Comparison of ENCODE assay signal across 8 cellular contexts in genomic region chr1:33634806-33635205, GRCh38.
A peak's percentile ranks its signal among the peaks of the same experiment; 100 is the strongest.
DNase-seq lines count a peak whose midpoint lies in the region; ATAC-seq and TF ChIP-seq lines count a peak whose summit lies in the region.

No MANE protein-coding gene starts in this region.

- H3K36me3 ChIP-seq in lung (ENCODE audit: control insufficient read depth in 2 of 2, insufficient read depth in 2 of 2, low read length in 2 of 2) = no peaks in the 10 kb centered on the region
- no peaks in the 10 kb centered on the region for H3K36me3 ChIP-seq in vagina

- no peak overlapping the region for H3K27ac ChIP-seq in lung (ENCODE audit: low read depth in 1 of 2, low read length in 1 of 2)
- no peak overlapping the region for H3K27ac ChIP-seq in vagina

- TF ChIP-seq CTCF in lung (IDR thresholded peaks at IDR 0.05; ENCODE audit: control extremely low read depth, extremely low read depth) (no peak), vagina (IDR thresholded peaks at IDR 0.05) (no peak)

- H3K27me3 ChIP-seq in lung (ENCODE audit: control insufficient read depth, insufficient read depth) (no peaks in the 10 kb centered on the region), vagina (no peaks in the 10 kb centered on the region)

- intact Hi-C loops in vagina (cut with DNase I) = no loop called here

- H3K9me3 ChIP-seq in lung (ENCODE audit: control insufficient read depth in 2 of 2, insufficient read depth in 1 of 2, low read length in 1 of 2) = peaks cover 0 to 3% of the 10 kb centered on the region in 2 donors
- no peaks in the 10 kb centered on the region for H3K9me3 ChIP-seq in vagina

- WGBS in lung, 2 donors = 16 to 17% methylated on average over 9 of the region's 9 CpGs

- no peak for TF ChIP-seq POLR2A in vagina (IDR thresholded peaks at IDR 0.05)

- peaks cover 0 to 3% of the 10 kb centered on the region in 2 donors for H3K4me1 ChIP-seq in lung (ENCODE audit: control insufficient read depth in 2 of 2, insufficient read depth in 2 of 2, low read length in 2 of 2)
- H3K4me1 ChIP-seq in vagina = peaks cover 4% of the 10 kb centered on the region

- H3K4me3 ChIP-seq in lung = no peak overlapping the region
- no peak overlapping the region for H3K4me3 ChIP-seq in vagina

- DNase-seq in SHP77 (lab: John Stamatoyannopoulos, UW) (peak; percentile 3 to 18), SHP77 treated with DMSO at 0.1 percent for 48 hours (lab: John Stamatoyannopoulos, UW) (no peak), MV-4-11 (lab: John Stamatoyannopoulos, UW) (peak; percentile 25), cerebellar cortex (ENCODE audit: low spot score) (peak; percentile 33), lung (ENCODE audit: low spot score) (peak; percentile 50), vagina (ENCODE audit: extremely low spot score in 2 of 2) (no peak), GDM1 (lab: John Stamatoyannopoulos, UW) (no peak)

- ATAC-seq in lung (ENCODE audit: insufficient read depth, low FRiP score) (peak; percentile 70), HG03571 (IDR thresholded peaks at IDR 0.05; ENCODE audit: unreplicated experiment) (no peak)

Comparison
In these comparisons a context has a peak if more than half of its experiments do, and no peak if none do; other contexts are left out.
1. DNase-seq: peak in SHP77 (2 of 2), MV-4-11 (single experiment), cerebellar cortex (single experiment) and lung (single experiment); none in SHP77 treated with DMSO at 0.1 percent for 48 hours (single experiment), vagina (0 of 2) and GDM1 (single experiment).